ENCODE assay signal across 9 cellular contexts in genomic region chr3:4474683-4475490, GRCh38. TPM values are rescaled to one million over a fixed set of nuclear protein-coding genes. Genes with fewer than 3 reads are reported as not detected.
A peak's percentile ranks its signal among the peaks of the same experiment; 100 is the strongest.
DNase-seq lines count a peak whose midpoint lies in the region; ATAC-seq, FAIRE-seq and TF ChIP-seq lines count a peak whose summit lies in the region.
"Had no signal": no experiment of that assay in that cellular context is flagged by ENCODE, and none has a peak within 500 bp of the region (broad histone marks: within the 10 kb centered on the region; RNA-seq: fewer than 3 reads in every experiment).

No MANE protein-coding gene starts in this region.

- no peaks in the 10 kb centered on the region for H3K4me1 ChIP-seq in psoas muscle

- FAIRE-seq in RCC 7860 (lab: Jason Lieb, UNC) = peak; percentile 25

- H3K9me3 ChIP-seq in psoas muscle = no peaks in the 10 kb centered on the region

- H3K27ac ChIP-seq in psoas muscle = no peak overlapping the region
- H3K27ac ChIP-seq: SK-N-MC had no signal

- TF ChIP-seq CTCF in epithelial cell of esophagus (IDR thresholded peaks at IDR 0.05; ENCODE audit: insufficient read depth, low read depth, low read length, missing control alignments) (no peak), psoas muscle (IDR thresholded peaks at IDR 0.05) (no peak)

- intact Hi-C loops in psoas muscle (cut with DNase I) = no loop called here

- ATAC-seq in GM18868 (IDR thresholded peaks at IDR 0.05; ENCODE audit: unreplicated experiment) (peak; percentile 60), HG02763 (IDR thresholded peaks at IDR 0.05; ENCODE audit: unreplicated experiment) (peak; percentile 54), psoas muscle (peak in 3 of 4 donors; percentile 42 to 62 (median 43)), HG02840 (IDR thresholded peaks at IDR 0.05; ENCODE audit: low FRiP score, unreplicated experiment) (no peak)

- DNase-seq in RCC 7860 (ENCODE audit: low spot score) = peak; percentile 62
- DNase-seq in epithelial cell of esophagus (ENCODE audit: low read depth) = peak; percentile 58
- DNase-seq in psoas muscle = no peak
- no peak for DNase-seq in NCI-H345 (lab: John Stamatoyannopoulos, UW)
- no peak for DNase-seq in COLO668 (lab: John Stamatoyannopoulos, UW; ENCODE audit: unreplicated experiment)

- WGBS in psoas muscle, 3 donors = 42 to 51% (median 47%) methylated on average over 7 of the region's 7 CpGs

- no peaks in the 10 kb centered on the region for H3K27me3 ChIP-seq in psoas muscle (ENCODE audit: insufficient read depth in 3 of 3, low read length in 2 of 3)

- no peaks in the 10 kb centered on the region for H3K36me3 ChIP-seq in psoas muscle (ENCODE audit: insufficient read depth in 1 of 2, low read depth in 1 of 2)

- H3K4me3 ChIP-seq in epithelial cell of esophagus (ENCODE audit: low read length) = no peak overlapping the region
- no peak overlapping the region for H3K4me3 ChIP-seq in psoas muscle
- H3K4me3 ChIP-seq: SK-N-MC had no signal

RNA-seq across cellular contexts. Expression of gene SUMF1, which starts 7.8 kb away (rescaled TPM):
- 1 to 10 TPM; 4.6 to 6.4 (median 5.1) TPM for total RNA-seq in psoas muscle
- 1 to 10 TPM; 3.0 to 7.6 (median 5.0) TPM for polyA plus RNA-seq in psoas muscle

RNA-seq across cellular contexts. Expression of gene ITPR1, which starts 18.3 kb away (rescaled TPM):
- total RNA-seq in psoas muscle = 1 to 10 TPM; 6.2 to 9.2 (median 8.3) TPM
- 1 to 10 TPM; 4.4 to 9.2 (median 9.0) TPM for polyA plus RNA-seq in psoas muscle

Comparison
In these comparisons a context has a peak if more than half of its experiments do, and no peak if none do; other contexts are left out.
1. DNase-seq: peak in RCC 7860 (single experiment) and epithelial cell of esophagus (single experiment); none in psoas muscle (0 of 2), NCI-H345 (single experiment) and COLO668 (single experiment).